ENCODE assay signal across 19 cellular contexts in genomic region chr11:131666617-131667016, GRCh38.
A peak's percentile ranks its signal among the peaks of the same experiment; 100 is the strongest.
DNase-seq lines count a peak whose midpoint lies in the region; ATAC-seq and TF ChIP-seq lines count a peak whose summit lies in the region.
"Had no signal": no experiment of that assay in that cellular context is flagged by ENCODE, and none has a peak within 500 bp of the region (broad histone marks: within the 10 kb centered on the region; RNA-seq: fewer than 3 reads in every experiment).

No MANE protein-coding gene starts in this region.

- H3K27me3 ChIP-seq in layer of hippocampus (ENCODE audit: control insufficient read depth, insufficient read depth, low read length) (no peaks in the 10 kb centered on the region), left ventricle myocardium inferior (ENCODE audit: low read depth) (peaks cover 22% of the 10 kb centered on the region)

- no peaks in the 10 kb centered on the region for H3K9me3 ChIP-seq in left ventricle myocardium inferior (replicated peaks)
- H3K9me3 ChIP-seq: heart right ventricle had no signal

- ATAC-seq in GM18907 (IDR thresholded peaks at IDR 0.05; ENCODE audit: unreplicated experiment): no peak
- ATAC-seq: HCT116; heart right ventricle; natural killer cell treated with Interleukin-12 subunit alpha and Interleukin-12 subunit beta and Interleukin-15 and Interleukin-18, amount 100 ng/mL, for 72 hours had no signal

- TF ChIP-seq CTCF in AG04449 (IDR thresholded peaks at IDR 0.05; ENCODE audit: insufficient read depth, low read length, missing control alignments) (no peak), left ventricle myocardium inferior (IDR thresholded peaks at IDR 0.05; ENCODE audit: borderline replicate concordance) (no peak), GM10266 (IDR thresholded peaks at IDR 0.05; ENCODE audit: control insufficient read depth, insufficient read depth, low read depth, missing control alignments) (no peak)

- H3K27ac ChIP-seq in layer of hippocampus (ENCODE audit: low read depth, low read length) (peak overlapping the region; percentile 96), left ventricle myocardium inferior (replicated peaks) (no peak overlapping the region)
- H3K27ac ChIP-seq: heart right ventricle had no signal

- POLR2A ChIA-PET in AG04449 (lab: Yijun Ruan, JAX): interaction anchor here (1.0 kb wide), 1 partner anchor 86 kb away, joined by 12 read pairs; no protein-coding TSS in a partner anchor

- CTCF ChIA-PET in AG04449 (lab: Yijun Ruan, JAX): interaction anchor here (0.9 to 11.1 kb wide), 11 partner anchors 8 to 641 kb away, joined by 3 to 96 read pairs (median 4); no protein-coding TSS in a partner anchor

- DNase-seq in AG04449 (ENCODE audit: low read depth, low spot score) (peak; percentile 24), HCEC 1CT (peak; percentile 77), astrocyte of the hippocampus (ENCODE audit: low read depth, low spot score) (peak; percentile 67), left ventricle myocardium inferior (no peak), GM10266 (ENCODE audit: extremely low spot score) (no peak), T-helper 9 cell (no peak)
- DNase-seq: CD4-positive, alpha-beta T cell; DMS53; effector CD4-positive, alpha-beta T cell; heart right ventricle; NCI-H1048; NCI-H2081 treated with DMSO at 0.1 percent for 48 hours; NCI-H524 treated with DMSO at 0.1 percent for 48 hours; SIG-M5; T-helper 2 cell had no signal

- H3K4me1 ChIP-seq in left ventricle myocardium inferior: no peaks in the 10 kb centered on the region
- H3K4me1 ChIP-seq: heart right ventricle had no signal

- H3K4me3 ChIP-seq in AG04449 (ENCODE audit: low read depth, low read length) (no peak overlapping the region), left ventricle myocardium inferior (no peak overlapping the region)
- H3K4me3 ChIP-seq: heart right ventricle had no signal

- no peaks in the 10 kb centered on the region for H3K36me3 ChIP-seq in left ventricle myocardium inferior
- H3K36me3 ChIP-seq: heart right ventricle had no signal

- intact Hi-C loops in left ventricle myocardium inferior (cut with micrococcal nuclease): no loop called here

Comparison
In these comparisons a context has a peak if more than half of its experiments do, and no peak if none do; other contexts are left out.
1. DNase-seq: peak in AG04449 (single experiment), HCEC 1CT (single experiment) and astrocyte of the hippocampus (single experiment); none in left ventricle myocardium inferior (single experiment), GM10266 (single experiment) and T-helper 9 cell (single experiment).